In genomic region chr9:12544700-12545099, GRCh38 we compare ENCODE assay signal across 18 cellular contexts.
"Had no signal": no experiment of that assay in that cellular context is flagged by ENCODE, and none has a peak within 500 bp of the region (broad histone marks: within the 10 kb centered on the region; RNA-seq: fewer than 3 reads in every experiment).

No MANE protein-coding gene starts in this region.

- DNase-seq: cerebellar nuclear complex; colonic mucosa; cortex of kidney; effector CD8-positive, alpha-beta T cell; effector memory CD8-positive, alpha-beta T cell; endodermal cell; foreskin keratinocyte; heart left ventricle; hippocampal formation; left cardiac atrium; left lung; left ventricle myocardium superior; lower lobe of right lung; mammary epithelial cell; mesendoderm; midbrain had no signal

- H3K27me3 Mint-ChIP-seq: dendritic cell treated with granulocyte-macrophage colony-stimulating factor and Interleukin-4, amounts not matched to agents 40 ng/mL and 50 ng/mL, for 4 days; effector memory CD8-positive, alpha-beta T cell; memory B cell had no signal

- H3K36me3 Mint-ChIP-seq: memory B cell had no signal

- H3K27ac Mint-ChIP-seq: dendritic cell treated with granulocyte-macrophage colony-stimulating factor and Interleukin-4, amounts not matched to agents 40 ng/mL and 50 ng/mL, for 4 days; effector memory CD8-positive, alpha-beta T cell; endodermal cell; memory B cell had no signal

- H3K4me3 Mint-ChIP-seq: dendritic cell treated with granulocyte-macrophage colony-stimulating factor and Interleukin-4, amounts not matched to agents 40 ng/mL and 50 ng/mL, for 4 days; effector memory CD8-positive, alpha-beta T cell; endodermal cell; memory B cell had no signal

- H3K9me3 Mint-ChIP-seq: dendritic cell treated with granulocyte-macrophage colony-stimulating factor and Interleukin-4, amounts not matched to agents 40 ng/mL and 50 ng/mL, for 4 days; endodermal cell had no signal

- H3K4me1 Mint-ChIP-seq: endodermal cell, memory B cell had no signal
